In genomic region chr6:134097114-134097707, GRCh38 we compare ENCODE assay signal across 8 cellular contexts. TPM values are rescaled to one million over a fixed set of nuclear protein-coding genes. Genes with fewer than 3 reads are reported as not detected.
DNase-seq lines count a peak whose midpoint lies in the region; ATAC-seq, FAIRE-seq and TF ChIP-seq lines count a peak whose summit lies in the region.

No MANE protein-coding gene starts in this region.

- no peaks in the 10 kb centered on the region for H3K4me1 Mint-ChIP-seq in activated T-cell treated with anti-CD3 and anti-CD28 coated beads, Interleukin-2, amount 50 U/mL, for 4 hours (ENCODE audit: low read depth)

- H3K4me3 ChIP-seq in fibroblast of pulmonary artery (replicated peaks; ENCODE audit: low read depth, low read length) (no peak overlapping the region), neutrophil (ENCODE audit: low read depth in 1 of 2, low read length in 1 of 2) (no peak overlapping the region), upper lobe of left lung (no peak overlapping the region)

- peak; percentile 60 for TF ChIP-seq CTCF in fibroblast of pulmonary artery (IDR thresholded peaks at IDR 0.05; ENCODE audit: low read length, missing control alignments)
- TF ChIP-seq CTCF in neutrophil (IDR thresholded peaks at IDR 0.05), result peak; percentile 27
- peak in 5 of 6 experiments; percentile 42 to 76 (median 63) for TF ChIP-seq CTCF in upper lobe of left lung (IDR thresholded peaks at IDR 0.05)

- no peak for TF ChIP-seq POLR2A in upper lobe of left lung (IDR thresholded peaks at IDR 0.05)

- H3K9me3 Mint-ChIP-seq in activated T-cell treated with anti-CD3 and anti-CD28 coated beads, Interleukin-2, amount 50 U/mL, for 4 hours, result no peaks in the 10 kb centered on the region

- DNase-seq in GM03348 (ENCODE audit: low spot score) (peak; percentile 81), HTR-8/SVneo (ENCODE audit: insufficient read length, low spot score) (peak; percentile 68), OCI-M2 (lab: John Stamatoyannopoulos, UW; ENCODE audit: unreplicated experiment) (peak; percentile 56), fibroblast of pulmonary artery (ENCODE audit: low read depth) (peak; percentile 86), upper lobe of left lung (peak in 1 of 2 donors; percentile 47)
- peak; percentile 56 for DNase-seq in activated T-cell treated with anti-CD3 and anti-CD28 coated beads, Interleukin-2, amount 50 U/mL, for 4 hours

- H3K27ac ChIP-seq in neutrophil (no peak overlapping the region), upper lobe of left lung (no peak overlapping the region)

- peak; percentile 68 for FAIRE-seq in HTR-8/SVneo (lab: Jason Lieb, UNC)

- H3K27me3 Mint-ChIP-seq in activated T-cell treated with anti-CD3 and anti-CD28 coated beads, Interleukin-2, amount 50 U/mL, for 4 hours (ENCODE audit: low read depth), result peaks cover 12% of the 10 kb centered on the region

- no peak for TF ChIP-seq EP300 in upper lobe of left lung (IDR thresholded peaks at IDR 0.05)

- H3K4me1 ChIP-seq in neutrophil (ENCODE audit: control insufficient read depth in 1 of 2, insufficient read depth in 1 of 2, low read depth in 1 of 2, low read length in 1 of 2) (no peaks in the 10 kb centered on the region), upper lobe of left lung (no peaks in the 10 kb centered on the region)

- no peak overlapping the region for H3K4me3 Mint-ChIP-seq in activated T-cell treated with anti-CD3 and anti-CD28 coated beads, Interleukin-2, amount 50 U/mL, for 4 hours

- H3K36me3 ChIP-seq in neutrophil, result no peaks in the 10 kb centered on the region
- H3K36me3 ChIP-seq in upper lobe of left lung, result no peaks in the 10 kb centered on the region

- 42 to 62% methylated on average over 4 of the region's 4 CpGs for WGBS in upper lobe of left lung, 2 donors

- no peaks in the 10 kb centered on the region for H3K36me3 Mint-ChIP-seq in activated T-cell treated with anti-CD3 and anti-CD28 coated beads, Interleukin-2, amount 50 U/mL, for 4 hours (ENCODE audit: insufficient read depth)

- H3K9me3 ChIP-seq in neutrophil (no peaks in the 10 kb centered on the region), upper lobe of left lung (no peaks in the 10 kb centered on the region)

- no peak for ATAC-seq in activated T-cell treated with anti-CD3 and anti-CD28 coated beads, Interleukin-2, amount 50 U/mL, for 4 hours
- ATAC-seq in upper lobe of left lung (ENCODE audit: low FRiP score in 2 of 2), result peak in 1 of 2 donors; percentile 83
- ATAC-seq in GM19023 (IDR thresholded peaks at IDR 0.05; ENCODE audit: unreplicated experiment), result no peak

- H3K27me3 ChIP-seq in neutrophil, result peaks cover 34% of the 10 kb centered on the region
- no peaks in the 10 kb centered on the region for H3K27me3 ChIP-seq in upper lobe of left lung

RNA-seq across cellular contexts. Expression of gene SLC2A12, which starts 44.8 kb away (rescaled TPM):
- not detected for total RNA-seq in activated T-cell treated with anti-CD3 and anti-CD28 coated beads, Interleukin-2, amount 50 U/mL, for 4 hours
- 1 to 10 TPM; 2.0 to 5.2 (median 2.6) TPM for total RNA-seq in upper lobe of left lung
